In genomic region chr3:171258316-171258715, GRCh38 we compare ENCODE assay signal across 1 cellular context.
A peak's percentile ranks its signal among the peaks of the same experiment; 100 is the strongest.
TF ChIP-seq lines count a peak whose summit lies in the region.

No MANE protein-coding gene starts in this region.

TF ChIP-seq in GM12878, 131 proteins besides CTCF, POLR2A, EP300 and RAD21 (continued from another document):
- TF ChIP-seq HSF1 (IDR thresholded peaks at IDR 0.05; ENCODE audit: low read depth, low read length), result no peak
- TF ChIP-seq MAX (IDR thresholded peaks at IDR 0.05; ENCODE audit: low read depth, low read length), result no peak
- TF ChIP-seq TCF7 (IDR thresholded peaks at IDR 0.05; ENCODE audit: borderline replicate concordance), result no peak
- no peak for TF ChIP-seq ZBTB4 (CRISPR knock-in tag; IDR thresholded peaks at IDR 0.05)
- TF ChIP-seq JUNB (IDR thresholded peaks at IDR 0.05), result peak; percentile 69
- no peak for TF ChIP-seq CHD2 (IDR thresholded peaks at IDR 0.05; ENCODE audit: borderline replicate concordance, low read depth, low read length)
- TF ChIP-seq BCL3 (IDR thresholded peaks at IDR 0.05; ENCODE audit: borderline replicate concordance, insufficient read depth, low read depth, low read length, poor library complexity, severe bottlenecking), result no peak
- no peak for TF ChIP-seq SMAD1 (IDR thresholded peaks at IDR 0.05; ENCODE audit: low read depth, partially characterized antibody)
- no peak for TF ChIP-seq MYC (IDR thresholded peaks at IDR 0.05; ENCODE audit: insufficient read depth, insufficient read length, insufficient replicate concordance, low read length, severe bottlenecking)
- TF ChIP-seq PBX3 (IDR thresholded peaks at IDR 0.05; ENCODE audit: insufficient replicate concordance, low read depth, low read length), result peak; percentile 66
- TF ChIP-seq BCLAF1 (IDR thresholded peaks at IDR 0.05), result no peak
- TF ChIP-seq HDGF (IDR thresholded peaks at IDR 0.05), result no peak
- TF ChIP-seq MTA2 (IDR thresholded peaks at IDR 0.05; ENCODE audit: low read depth), result peak; percentile 45; the same call in 1 of the 2 replicates
- no peak for TF ChIP-seq LARP7 (IDR thresholded peaks at IDR 0.05)
- TF ChIP-seq POLR2AphosphoS5 (IDR thresholded peaks at IDR 0.05; ENCODE audit: low read length), result no peak
- TF ChIP-seq SPI1 (IDR thresholded peaks at IDR 0.05; ENCODE audit: borderline replicate concordance, insufficient read depth, low read depth, low read length), result no peak
- TF ChIP-seq MYB (IDR thresholded peaks at IDR 0.05; ENCODE audit: borderline replicate concordance, low read depth, low read length), result no peak
- TF ChIP-seq BHLHE40 (IDR thresholded peaks at IDR 0.05; ENCODE audit: borderline replicate concordance in 1 of 2, low read depth in 2 of 2, low read length in 1 of 2), result no peak
- TF ChIP-seq KLF5 (IDR thresholded peaks at IDR 0.05; ENCODE audit: partially characterized antibody), result no peak
- TF ChIP-seq PRDM15 (CRISPR knock-in tag; IDR thresholded peaks at IDR 0.05), result no peak
- TF ChIP-seq ZNF24 (IDR thresholded peaks at IDR 0.05), result no peak
- TF ChIP-seq FOXK2 (IDR thresholded peaks at IDR 0.05), result no peak
- TF ChIP-seq FOS (IDR thresholded peaks at IDR 0.05; ENCODE audit: borderline replicate concordance, extremely low read depth, insufficient read length), result no peak
- no peak for TF ChIP-seq RUNX3 (IDR thresholded peaks at IDR 0.05; ENCODE audit: low read length)
- TF ChIP-seq MLLT1 (IDR thresholded peaks at IDR 0.05), result no peak
- TF ChIP-seq RELA (IDR thresholded peaks at IDR 0.05; ENCODE audit: borderline replicate concordance, partially characterized antibody), result no peak
- peak in 1 of 2 experiments; percentile 73; a peak in 1 of 4 replicates for TF ChIP-seq IKZF2 (IDR thresholded peaks at IDR 0.05)
- no peak for TF ChIP-seq YY1 (IDR thresholded peaks at IDR 0.05; ENCODE audit: low read depth, low read length)
- no peak for TF ChIP-seq ZZZ3 (IDR thresholded peaks at IDR 0.05; ENCODE audit: control insufficient read depth, insufficient read length, low read depth)
- no peak for TF ChIP-seq RBBP5 (conservative IDR thresholded peaks at IDR 0.05)
